In the genomic region with DNA sequence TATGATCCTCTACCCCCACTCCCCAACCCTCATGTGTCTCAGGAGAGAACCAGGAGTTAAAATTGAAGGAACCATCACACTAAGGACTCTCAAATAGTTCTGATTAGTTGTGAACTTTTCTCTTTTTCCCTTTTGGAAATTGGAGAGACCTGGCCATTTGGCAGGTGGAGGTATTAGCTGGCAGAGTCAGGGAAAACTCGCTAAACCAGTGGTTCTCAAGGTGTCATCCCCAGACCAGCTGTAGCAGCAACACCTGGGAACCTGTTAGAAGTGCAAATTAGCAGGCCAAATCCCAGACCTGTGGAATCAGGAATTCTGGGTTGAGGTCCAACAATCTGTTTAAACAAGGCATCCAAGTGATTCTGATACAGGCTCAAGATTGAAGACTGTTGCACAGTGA, we compare ENCODE assay signal across 17 cellular contexts. TPM values are rescaled to one million over a fixed set of nuclear protein-coding genes. Genes with fewer than 3 reads are reported as not detected.
DNase-seq lines count a peak whose midpoint lies in the region; ATAC-seq lines count a peak whose summit lies in the region.
"Had no signal": no experiment of that assay in that cellular context is flagged by ENCODE, and none has a peak within 500 bp of the region (broad histone marks: within the 10 kb centered on the region; RNA-seq: fewer than 3 reads in every experiment).

No MANE protein-coding gene starts in this region.

- H3K4ac ChIP-seq in mesenchymal stem cell (ENCODE audit: low read depth in 1 of 2, low read length in 2 of 2) = no peak overlapping the region

- H3K36me3 ChIP-seq in mesenchymal stem cell (ENCODE audit: control insufficient read depth in 1 of 2, insufficient read depth in 2 of 2, low read depth in 1 of 2, low read length in 2 of 2) = no peaks in the 10 kb centered on the region
- H3K36me3 ChIP-seq: BE2C had no signal

- no peak overlapping the region for H2BK120ac ChIP-seq in mesenchymal stem cell (ENCODE audit: low read depth, low read length)

- no peak for ATAC-seq in GM18873 (IDR thresholded peaks at IDR 0.05; ENCODE audit: low FRiP score, unreplicated experiment)
- ATAC-seq in HG03025 (IDR thresholded peaks at IDR 0.05; ENCODE audit: low FRiP score, unreplicated experiment) = no peak
- ATAC-seq: GM23338, HCT116 had no signal

- H3K4me1 ChIP-seq in mesenchymal stem cell (ENCODE audit: control insufficient read depth, insufficient read depth, low read depth, low read length) = peaks cover 5% of the 10 kb centered on the region
- H3K4me1 ChIP-seq: BE2C had no signal

- no peak overlapping the region for H2AK5ac ChIP-seq in mesenchymal stem cell (ENCODE audit: low read length, severe bottlenecking)

- no peak overlapping the region for H2BK12ac ChIP-seq in mesenchymal stem cell (ENCODE audit: low read length in 2 of 2)

- H3K4me3 ChIP-seq in mesenchymal stem cell (ENCODE audit: insufficient read depth in 1 of 2, low read depth in 1 of 2, low read length in 2 of 2) = no peak overlapping the region
- H3K4me3 ChIP-seq: GM23338 had no signal

- H3K18ac ChIP-seq in mesenchymal stem cell (ENCODE audit: low read depth in 1 of 2, low read length in 2 of 2) = peak overlapping the region in 1 of 2 experiments; percentile 43

- peak; percentile 46 for DNase-seq in NCI-H2029 treated with DMSO at 0.1 percent for 48 hours (lab: John Stamatoyannopoulos, UW)
- DNase-seq in NCI-H2029 (lab: John Stamatoyannopoulos, UW) = no peak
- DNase-seq in COLO668 (lab: John Stamatoyannopoulos, UW; ENCODE audit: unreplicated experiment) = peak; percentile 65
- DNase-seq in NCI-H345 (lab: John Stamatoyannopoulos, UW) = peak; percentile 30
- DNase-seq in mesenchymal stem cell = no peak
- no peak for DNase-seq in ecto neural progenitor cell (ENCODE audit: low spot score)
- DNase-seq: 8988T; BE2C; CD4-positive, alpha-beta memory T cell; KBM-7; MV-4-11; NCI-H524 treated with DMSO at 0.1 percent for 48 hours; OCI-M1 had no signal

- H3K9me3 ChIP-seq in mesenchymal stem cell (ENCODE audit: control insufficient read depth, low read length) = no peaks in the 10 kb centered on the region
- H3K9me3 ChIP-seq: BE2C had no signal

- H3K27ac ChIP-seq in mesenchymal stem cell (ENCODE audit: low read length, poor library complexity, severe bottlenecking) = no peak overlapping the region

- no peak overlapping the region for H2BK5ac ChIP-seq in mesenchymal stem cell (ENCODE audit: low read depth, low read length, poor library complexity, severe bottlenecking)

- H3K9ac ChIP-seq in mesenchymal stem cell (ENCODE audit: low read length) = no peak overlapping the region

- no peak overlapping the region for H4K8ac ChIP-seq in mesenchymal stem cell (ENCODE audit: low read length)

- no peak overlapping the region for H3K14ac ChIP-seq in mesenchymal stem cell (ENCODE audit: low read length in 2 of 2)

- no peak overlapping the region for H4K91ac ChIP-seq in mesenchymal stem cell (ENCODE audit: low read length)

- no peaks in the 10 kb centered on the region for H3K79me1 ChIP-seq in mesenchymal stem cell (replicated peaks; ENCODE audit: low read length, poor library complexity, severe bottlenecking)

- H3K4me2 ChIP-seq in mesenchymal stem cell (ENCODE audit: low read length, poor library complexity, severe bottlenecking) = no peak overlapping the region
- H3K4me2 ChIP-seq: GM23338 had no signal

- peaks cover 0 to 5% of the 10 kb centered on the region in 2 experiments for H3K27me3 ChIP-seq in mesenchymal stem cell (ENCODE audit: control insufficient read depth in 1 of 2, insufficient read depth in 1 of 2, low read length in 2 of 2)
- H3K27me3 ChIP-seq: BE2C had no signal

- no peak overlapping the region for H3K23ac ChIP-seq in mesenchymal stem cell (ENCODE audit: low read length in 2 of 2)

- WGBS in mesenchymal stem cell = 24% methylated on average over 1 of the region's 1 CpG

- H2BK15ac ChIP-seq in mesenchymal stem cell (ENCODE audit: low read depth, poor library complexity, severe bottlenecking) = peak overlapping the region; percentile 57

- no peak overlapping the region for H2AFZ ChIP-seq in mesenchymal stem cell (ENCODE audit: low read depth, low read length)

RNA-seq across cellular contexts. Expression of a gene that starts 2.7 kb away (rescaled TPM):
- 35.4 TPM for polyA plus RNA-seq in mesenchymal stem cell (2013, experiment 1 of 2)
- 35.0 TPM for polyA plus RNA-seq in mesenchymal stem cell (2013, experiment 2 of 2)

Comparison
In these comparisons a context has a peak if more than half of its experiments do, and no peak if none do; other contexts are left out.
1. DNase-seq: peak in NCI-H2029 treated with DMSO at 0.1 percent for 48 hours (single experiment), COLO668 (single experiment) and NCI-H345 (single experiment); none in NCI-H2029 (single experiment), mesenchymal stem cell (single experiment) and ecto neural progenitor cell (single experiment).